In genomic region chr1:85276290-85277026, GRCh38 we compare ENCODE assay signal across 8 cellular contexts. TPM values are rescaled to one million over a fixed set of nuclear protein-coding genes. Genes with fewer than 3 reads are reported as not detected.
DNase-seq lines count a peak whose midpoint lies in the region; ATAC-seq, FAIRE-seq and TF ChIP-seq lines count a peak whose summit lies in the region.

Gene BCL10 (minus strand): TSS chr1:85276632. CDS start chr1:85276352, 280 bp downstream.

- peaks cover 2% of the 10 kb centered on the region for H3K36me3 ChIP-seq in bronchial epithelial cell (ENCODE audit: control insufficient read depth, insufficient read depth, low read length)
- H3K36me3 ChIP-seq in iPS-20b (ENCODE audit: insufficient read depth, low read depth, low read length): peaks cover 6% of the 10 kb centered on the region; the same call in 1 of the 2 replicates

- POLR2A ChIA-PET in AG04449 (lab: Yijun Ruan, JAX): interaction anchor here (0.7 to 2.7 kb wide), 10 partner anchors 15 to 407 kb away, joined by 3 to 15 read pairs (median 5); partner anchors contain the start of genes C1orf52 and CCN1

- DNase-seq in AG04449 (ENCODE audit: low read depth, low spot score) (peak; percentile 82), NCI-H2227 treated with DMSO at 0.1 percent for 48 hours (lab: John Stamatoyannopoulos, UW) (peak; percentile 99), bronchial epithelial cell (ENCODE audit: low read depth) (peak; percentile 99)

- H3K4me1 ChIP-seq in iPS-20b (ENCODE audit: insufficient read depth, low read length): peaks cover 13% of the 10 kb centered on the region; the same call in 1 of the 2 replicates

- H3K9ac ChIP-seq in iPS-20b (ENCODE audit: low read depth, low read length): peak within 1 kb of the TSS; percentile 85

- H3K27me3 ChIP-seq in bronchial epithelial cell (ENCODE audit: control insufficient read depth, insufficient read depth, low read length) (no peaks in the 10 kb centered on the region), iPS-20b (ENCODE audit: insufficient read depth, low read length) (no peaks in the 10 kb centered on the region)

- FAIRE-seq in bronchial epithelial cell (lab: Jason Lieb, UNC): no peak

- CTCF ChIA-PET in AG04449 (lab: Yijun Ruan, JAX): interaction anchor here (1.0 to 10.5 kb wide), 8 partner anchors 8 to 417 kb away, joined by 3 to 146 read pairs (median 4); partner anchors contain the start of gene C1orf52

- H3K9me3 ChIP-seq in iPS-20b (ENCODE audit: insufficient read depth, low read depth, low read length): no peaks in the 10 kb centered on the region

- TF ChIP-seq CTCF in AG04449 (IDR thresholded peaks at IDR 0.05; ENCODE audit: insufficient read depth, low read length, missing control alignments) (no peak), WI38 (IDR thresholded peaks at IDR 0.05; ENCODE audit: low read depth, low read length) (no peak), bronchial epithelial cell (IDR thresholded peaks at IDR 0.05; ENCODE audit: insufficient read depth, low read length, severe bottlenecking) (no peak)

- peak within 1 kb of the TSS; percentile 85 for H3K27ac ChIP-seq in iPS-20b (ENCODE audit: low read length)
- H3K27ac ChIP-seq in skin epidermis: peak within 1 kb of the TSS; percentile 82 to 99 (median 97)

- H3K4me3 ChIP-seq in AG04449 (ENCODE audit: low read depth, low read length): peak within 1 kb of the TSS; percentile 94
- H3K4me3 ChIP-seq in WI38 (ENCODE audit: low read depth, low read length): peak within 1 kb of the TSS; percentile 100
- peak within 1 kb of the TSS; percentile 87 for H3K4me3 ChIP-seq in bronchial epithelial cell (ENCODE audit: low read depth, low read length)
- peak within 1 kb of the TSS; percentile 87 for H3K4me3 ChIP-seq in iPS-20b (ENCODE audit: low read length)
- H3K4me3 ChIP-seq in skin epidermis: peak within 1 kb of the TSS; percentile 64 to 98 (median 87)

- peak; percentile 97 for ATAC-seq in GM18907 (IDR thresholded peaks at IDR 0.05; ENCODE audit: unreplicated experiment)
- peak; percentile 97 for ATAC-seq in HG03159 (IDR thresholded peaks at IDR 0.05; ENCODE audit: unreplicated experiment)

RNA-seq across cellular contexts. Expression of gene BCL10, which starts in this region (rescaled TPM):
- 31.3 and 46.1 TPM in 2 replicates for total RNA-seq in bronchial epithelial cell

Comparison
In these comparisons a context has a peak if more than half of its experiments do, and no peak if none do; other contexts are left out.
1. Peak in every context shown above with its lines: DNase-seq, ATAC-seq, H3K4me3 ChIP-seq and H3K27ac ChIP-seq.